ENCODE assay signal across 1 cellular context in genomic region chr3:184525337-184526157, GRCh38.
TF ChIP-seq lines count a peak whose summit lies in the region.

No MANE protein-coding gene starts in this region.

TF ChIP-seq in HEK293, 187 proteins besides CTCF, POLR2A, EP300 and RAD21 (continued from another document and continues in another):
- TF ChIP-seq HOXD13 (CRISPR knock-in tag; IDR thresholded peaks at IDR 0.05; ENCODE audit: borderline replicate concordance) (no peak), ZNF660 (tag by site-specific recombination; IDR thresholded peaks at IDR 0.05) (peak; percentile 22; the same call in 1 of the 2 replicates), KLF9 (tag by site-specific recombination; IDR thresholded peaks at IDR 0.05; ENCODE audit: low read depth) (peak; percentile 18; the same call in 1 of the 2 replicates), ZNF626 (tag by site-specific recombination; IDR thresholded peaks at IDR 0.05) (no peak), ZNF513 (tag by site-specific recombination; IDR thresholded peaks at IDR 0.05) (no peak), SCRT2 (tag by site-specific recombination; IDR thresholded peaks at IDR 0.05) (no peak), SP7 (tag by site-specific recombination; IDR thresholded peaks at IDR 0.05) (peak; percentile 53; the same call in 1 of the 2 replicates), ZNF518A (tag by site-specific recombination; conservative IDR thresholded peaks at IDR 0.05; ENCODE audit: low read depth) (no peak), ZNF214 (tag by site-specific recombination; IDR thresholded peaks at IDR 0.05; ENCODE audit: borderline replicate concordance) (no peak), ZNF404 (tag by site-specific recombination; IDR thresholded peaks at IDR 0.05) (no peak), ZNF677 (tag by site-specific recombination; IDR thresholded peaks at IDR 0.05) (no peak), MEIS1 (CRISPR knock-in tag; IDR thresholded peaks at IDR 0.05; ENCODE audit: borderline replicate concordance) (no peak), ZNF776 (tag by site-specific recombination; IDR thresholded peaks at IDR 0.05; ENCODE audit: borderline replicate concordance) (no peak), SCRT1 (tag by site-specific recombination; IDR thresholded peaks at IDR 0.05; ENCODE audit: borderline replicate concordance) (no peak), ZBTB49 (tag by site-specific recombination; IDR thresholded peaks at IDR 0.05; ENCODE audit: low read depth) (no peak), ZSCAN5A (tag by site-specific recombination; IDR thresholded peaks at IDR 0.05) (no peak), ZNF398 (tag by site-specific recombination; IDR thresholded peaks at IDR 0.05) (peak; percentile 93), GLIS1 (tag by site-specific recombination; IDR thresholded peaks at IDR 0.05) (peak; percentile 94), INSM2 (tag by site-specific recombination; IDR thresholded peaks at IDR 0.05) (no peak), ZBTB8A (tag by site-specific recombination; IDR thresholded peaks at IDR 0.05) (peak; percentile 68), ZNF747 (tag by site-specific recombination; IDR thresholded peaks at IDR 0.05) (no peak), PRDM1 (tag by site-specific recombination; IDR thresholded peaks at IDR 0.05) (0 out of 2 replicates have a peak, but pooled peaks have one; percentile 32), ZNF76 (tag by site-specific recombination; IDR thresholded peaks at IDR 0.05; ENCODE audit: borderline replicate concordance, low read depth) (peak; percentile 44), ZNF184 (tag by site-specific recombination; IDR thresholded peaks at IDR 0.05) (no peak), ZBTB1 (tag by site-specific recombination; IDR thresholded peaks at IDR 0.05) (no peak), ZNF354C (tag by site-specific recombination; IDR thresholded peaks at IDR 0.05; ENCODE audit: borderline replicate concordance, low read depth) (no peak), ZNF837 (tag by site-specific recombination; IDR thresholded peaks at IDR 0.05) (no peak), ZNF596 (tag by site-specific recombination; IDR thresholded peaks at IDR 0.05) (no peak), ZNF335 (tag by site-specific recombination; conservative IDR thresholded peaks at IDR 0.05) (peak; percentile 63), ZXDB (tag by site-specific recombination; IDR thresholded peaks at IDR 0.05) (peak; percentile 63), ZEB2 (tag by site-specific recombination; IDR thresholded peaks at IDR 0.05) (peak; percentile 41; the same call in 1 of the 2 replicates), ZNF394 (tag by site-specific recombination; IDR thresholded peaks at IDR 0.05; ENCODE audit: borderline replicate concordance) (no peak), ZBTB26 (tag by site-specific recombination; optimal IDR thresholded peaks at IDR 0.05) (peak; percentile 79), PATZ1 (tag by site-specific recombination; IDR thresholded peaks at IDR 0.05) (peak; percentile 93), ZBTB17 (tag by site-specific recombination; IDR thresholded peaks at IDR 0.05) (peak; percentile 81), BCL11B (tag by site-specific recombination; IDR thresholded peaks at IDR 0.05; ENCODE audit: low read depth) (no peak), ZNF121 (tag by site-specific recombination; IDR thresholded peaks at IDR 0.05) (no peak), ZNF133 (tag by site-specific recombination; IDR thresholded peaks at IDR 0.05) (no peak), SP3 (tag by site-specific recombination; IDR thresholded peaks at IDR 0.05) (peak; percentile 58), ZBTB21 (tag by site-specific recombination; IDR thresholded peaks at IDR 0.05) (no peak), ZNF549 (tag by site-specific recombination; IDR thresholded peaks at IDR 0.05) (no peak), ZBTB10 (tag by site-specific recombination; IDR thresholded peaks at IDR 0.05) (peak; percentile 57; the same call in 1 of the 2 replicates), OVOL3 (tag by site-specific recombination; IDR thresholded peaks at IDR 0.05) (no peak)
